Comparison of ENCODE assay signal across 25 cellular contexts in the genomic region with DNA sequence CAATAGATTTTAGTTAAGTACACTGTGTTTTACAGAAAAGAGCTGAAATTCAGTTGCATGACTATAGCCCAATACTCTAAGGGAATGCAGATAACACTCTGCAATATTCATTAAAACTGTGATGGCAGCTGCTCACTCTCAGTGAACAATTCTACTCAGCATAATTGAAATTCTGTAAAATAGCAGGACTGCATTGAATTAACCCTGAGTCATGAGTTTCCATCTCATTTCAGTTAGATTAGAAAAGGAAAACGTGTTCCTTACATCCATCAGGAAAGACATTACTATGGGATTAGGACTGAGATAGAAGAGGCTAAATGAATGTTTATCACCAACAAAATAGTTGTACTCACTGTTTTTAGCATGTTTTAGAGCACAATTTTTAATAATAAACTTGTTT.
A peak's percentile ranks its signal among the peaks of the same experiment; 100 is the strongest.
DNase-seq lines count a peak whose midpoint lies in the region; ATAC-seq, FAIRE-seq and TF ChIP-seq lines count a peak whose summit lies in the region.
"Had no signal": no experiment of that assay in that cellular context is flagged by ENCODE, and none has a peak within 500 bp of the region (broad histone marks: within the 10 kb centered on the region; RNA-seq: fewer than 3 reads in every experiment).

No MANE protein-coding gene starts in this region.

- H2AFZ ChIP-seq in neural progenitor cell (replicated peaks) = peak overlapping the region; percentile 69
- H2AFZ ChIP-seq: GM23248 had no signal

- H3K27ac Mint-ChIP-seq in neural progenitor cell = no peak overlapping the region
- H3K27ac Mint-ChIP-seq: CD14-positive monocyte; CD4-positive, alpha-beta T cell; CD8-positive, alpha-beta memory T cell had no signal

- no peak overlapping the region for H3K4me3 ChIP-seq in neural progenitor cell
- H3K4me3 ChIP-seq: BLaER1 treated with 17β-estradiol and CSF1 and Interleukin-3, amounts not matched to agents 10 nM and 100 nM; GM23248 had no signal

- no peak overlapping the region for H3K4me3 Mint-ChIP-seq in neural progenitor cell
- H3K4me3 Mint-ChIP-seq: CD14-positive monocyte; CD4-positive, alpha-beta T cell; CD8-positive, alpha-beta memory T cell had no signal

- peaks cover 1% of the 10 kb centered on the region for H3K9me3 Mint-ChIP-seq in neural progenitor cell
- H3K9me3 Mint-ChIP-seq: CD4-positive, alpha-beta T cell had no signal

- no peaks in the 10 kb centered on the region for H4K20me1 ChIP-seq in neural progenitor cell (ENCODE audit: low read depth)
- H4K20me1 ChIP-seq: BLaER1 treated with 17β-estradiol and CSF1 and Interleukin-3, amounts not matched to agents 10 nM and 100 nM had no signal

- peaks cover 2% of the 10 kb centered on the region for H3K27me3 Mint-ChIP-seq in neural progenitor cell (ENCODE audit: insufficient read depth, low read depth)
- H3K27me3 Mint-ChIP-seq: CD4-positive, alpha-beta T cell; CD8-positive, alpha-beta memory T cell had no signal

- DNase-seq in DMS 273 (lab: John Stamatoyannopoulos, UW; ENCODE audit: unreplicated experiment) (peak; percentile 4), DMS 273 treated with DMSO at 0.1 percent for 48 hours (lab: John Stamatoyannopoulos, UW) (no peak), astrocyte of the hippocampus (ENCODE audit: low read depth, low spot score) (peak; percentile 22), neural progenitor cell (ENCODE audit: low spot score) (no peak), NCI-H2081 treated with DMSO at 0.1 percent for 48 hours (lab: John Stamatoyannopoulos, UW) (no peak), HTR-8/SVneo (ENCODE audit: insufficient read length, low spot score) (no peak)
- DNase-seq: ACHN; AML-193; BE2C; CD4-positive, alpha-beta T cell; CD8-positive, alpha-beta memory T cell; DMS153; DND-41; GM23248; H7; HCEC 1CT had no signal

- no peaks in the 10 kb centered on the region for H3K79me2 ChIP-seq in neural progenitor cell (ENCODE audit: low read depth)

- no peaks in the 10 kb centered on the region for H3K9me3 ChIP-seq in neural progenitor cell (ENCODE audit: low read depth)
- H3K9me3 ChIP-seq: BE2C; BLaER1 treated with 17β-estradiol and CSF1 and Interleukin-3, amounts not matched to agents 10 nM and 100 nM had no signal

- H3K27ac ChIP-seq in neural progenitor cell = no peak overlapping the region
- H3K27ac ChIP-seq: 22Rv1; BLaER1 treated with 17β-estradiol and CSF1 and Interleukin-3, amounts not matched to agents 10 nM and 100 nM; GM23248 had no signal

- no peaks in the 10 kb centered on the region for H3F3A ChIP-seq in neural progenitor cell (ENCODE audit: low read depth)

- no peak overlapping the region for H3K9ac ChIP-seq in neural progenitor cell
- H3K9ac ChIP-seq: BLaER1 treated with 17β-estradiol and CSF1 and Interleukin-3, amounts not matched to agents 10 nM and 100 nM; GM23248 had no signal

- TF ChIP-seq CTCF in neural progenitor cell (IDR thresholded peaks at IDR 0.05) = no peak

- H3K4me1 ChIP-seq in neural progenitor cell = no peaks in the 10 kb centered on the region
- H3K4me1 ChIP-seq: BE2C; BLaER1 treated with 17β-estradiol and CSF1 and Interleukin-3, amounts not matched to agents 10 nM and 100 nM had no signal

- no peaks in the 10 kb centered on the region for H3K27me3 ChIP-seq in neural progenitor cell
- H3K27me3 ChIP-seq: BE2C; BLaER1 treated with 17β-estradiol and CSF1 and Interleukin-3, amounts not matched to agents 10 nM and 100 nM had no signal

- ATAC-seq in HG02938 (IDR thresholded peaks at IDR 0.05; ENCODE audit: unreplicated experiment) = no peak

- no peaks in the 10 kb centered on the region for H3K4me1 Mint-ChIP-seq in neural progenitor cell
- H3K4me1 Mint-ChIP-seq: CD14-positive monocyte; CD8-positive, alpha-beta memory T cell had no signal

- H3K36me3 ChIP-seq in neural progenitor cell = no peaks in the 10 kb centered on the region
- H3K36me3 ChIP-seq: BE2C; BLaER1 treated with 17β-estradiol and CSF1 and Interleukin-3, amounts not matched to agents 10 nM and 100 nM had no signal

- no peak overlapping the region for H3K4me2 ChIP-seq in neural progenitor cell
- H3K4me2 ChIP-seq: BLaER1 treated with 17β-estradiol and CSF1 and Interleukin-3, amounts not matched to agents 10 nM and 100 nM had no signal

- no peak for FAIRE-seq in HTR-8/SVneo (lab: Jason Lieb, UNC)
- FAIRE-seq: A204.1, D721Med, G401.6, GM12892, H1 had no signal

- no peaks in the 10 kb centered on the region for H3K36me3 Mint-ChIP-seq in neural progenitor cell
- H3K36me3 Mint-ChIP-seq: CD14-positive monocyte; CD8-positive, alpha-beta memory T cell had no signal

Comparison
In these comparisons a context has a peak if more than half of its experiments do, and no peak if none do; other contexts are left out.
1. DNase-seq: peak in DMS 273 (single experiment) and astrocyte of the hippocampus (single experiment); none in DMS 273 treated with DMSO at 0.1 percent for 48 hours (single experiment), neural progenitor cell (single experiment), NCI-H2081 treated with DMSO at 0.1 percent for 48 hours (single experiment) and HTR-8/SVneo (single experiment).